ENCODE assay signal across 28 cellular contexts in genomic region chr20:22887796-22888195, GRCh38.
"Had no signal": no experiment of that assay in that cellular context is flagged by ENCODE, and none has a peak within 500 bp of the region (broad histone marks: within the 10 kb centered on the region; RNA-seq: fewer than 3 reads in every experiment).

No MANE protein-coding gene starts in this region.

- H3K4me3 Mint-ChIP-seq: stimulated activated effector memory CD8-positive, alpha-beta T cell treated with anti-CD3 and anti-CD28 coated beads, Interleukin-12 subunit alpha, Interleukin-12 subunit beta, amount 100 ng/mL, for 72 hours; stimulated activated memory B cell treated with anti-CD40 and anti-IgM and Interleukin-4, amounts not matched to agents 10 μg/mL and 1 μg/mL and 100 μg/mL, for 72 hours; stimulated activated naive B cell treated with anti-CD40 and anti-IgM and Interleukin-4, amounts not matched to agents 10 μg/mL and 1 μg/mL and 100 μg/mL, for 72 hours; stimulated activated naive CD8-positive, alpha-beta T cell treated with anti-CD3 and anti-CD28 coated beads, Interleukin-15, amount 100 ng/mL, for 72 hours; stimulated activated naive CD8-positive, alpha-beta T cell treated with anti-CD3 and anti-CD28 coated beads, Interleukin-15, Interleukin-2, amounts not matched to agents 100 ng/mL and 50 ng/mL, for 24 hours; type B pancreatic cell had no signal

- H3K36me3 Mint-ChIP-seq: stimulated activated effector memory CD8-positive, alpha-beta T cell treated with anti-CD3 and anti-CD28 coated beads, Interleukin-12 subunit alpha, Interleukin-12 subunit beta, amount 100 ng/mL, for 72 hours; stimulated activated memory B cell treated with anti-CD40 and anti-IgM and Interleukin-4, amounts not matched to agents 10 μg/mL and 1 μg/mL and 100 μg/mL, for 72 hours; stimulated activated naive B cell treated with anti-CD40 and anti-IgM and Interleukin-4, amounts not matched to agents 10 μg/mL and 1 μg/mL and 100 μg/mL, for 72 hours; type B pancreatic cell had no signal

- H3K27ac ChIP-seq: stomach, suprapubic skin, testis, thoracic aorta, thyroid gland, tibial artery, tibial nerve, transverse colon, upper lobe of left lung, upper lobe of right lung, uterus, vagina had no signal

- H3K4me1 ChIP-seq: stomach, suprapubic skin, testis, thyroid gland, tibial artery, tibial nerve, transverse colon, upper lobe of left lung, upper lobe of right lung, uterus, vagina had no signal

- ATAC-seq: stimulated activated effector memory CD8-positive, alpha-beta T cell treated with anti-CD3 and anti-CD28 coated beads, Interleukin-12 subunit alpha, Interleukin-12 subunit beta, amount 100 ng/mL, for 72 hours; stimulated activated memory B cell treated with anti-CD40 and anti-IgM and Interleukin-4, amounts not matched to agents 10 μg/mL and 1 μg/mL and 100 μg/mL, for 72 hours; stimulated activated naive B cell treated with anti-CD40 and anti-IgM and Interleukin-4, amounts not matched to agents 10 μg/mL and 1 μg/mL and 100 μg/mL, for 72 hours; stimulated activated naive CD8-positive, alpha-beta T cell treated with anti-CD3 and anti-CD28 coated beads, Interleukin-15, amount 100 ng/mL, for 72 hours; stimulated activated naive CD8-positive, alpha-beta T cell treated with anti-CD3 and anti-CD28 coated beads, Interleukin-15, Interleukin-2, amounts not matched to agents 100 U/mL and 50 U/mL, for 24 hours; upper lobe of right lung had no signal

- H3K27me3 ChIP-seq: suprapubic skin, testis, thyroid gland, tibial artery, tibial nerve, transverse colon, upper lobe of left lung, upper lobe of right lung, uterus, vagina had no signal

- H3K27ac Mint-ChIP-seq: stimulated activated effector memory CD8-positive, alpha-beta T cell treated with anti-CD3 and anti-CD28 coated beads, Interleukin-12 subunit alpha, Interleukin-12 subunit beta, amount 100 ng/mL, for 72 hours; stimulated activated memory B cell treated with anti-CD40 and anti-IgM and Interleukin-4, amounts not matched to agents 10 μg/mL and 1 μg/mL and 100 μg/mL, for 72 hours; stimulated activated naive B cell treated with anti-CD40 and anti-IgM and Interleukin-4, amounts not matched to agents 10 μg/mL and 1 μg/mL and 100 μg/mL, for 72 hours; stimulated activated naive CD8-positive, alpha-beta T cell treated with anti-CD3 and anti-CD28 coated beads, Interleukin-15, Interleukin-2, amounts not matched to agents 100 ng/mL and 50 ng/mL, for 24 hours; type B pancreatic cell had no signal

- H3K9me3 Mint-ChIP-seq: stimulated activated memory B cell treated with anti-CD40 and anti-IgM and Interleukin-4, amounts not matched to agents 10 μg/mL and 1 μg/mL and 100 μg/mL, for 72 hours; stimulated activated naive CD8-positive, alpha-beta T cell treated with anti-CD3 and anti-CD28 coated beads, Interleukin-15, Interleukin-2, amounts not matched to agents 100 ng/mL and 50 ng/mL, for 24 hours had no signal

- H3K4me3 ChIP-seq: stomach, suprapubic skin, testis, thoracic aorta, thyroid gland, tibial artery, tibial nerve, transverse colon, upper lobe of left lung, upper lobe of right lung, uterus, vagina had no signal

- DNase-seq: stimulated activated CD4-positive, alpha-beta T cell treated with anti-CD3 and anti-CD28 coated beads, Interleukin-2, amount 100 ng/mL, for 48 hours; stimulated activated CD4-positive, alpha-beta T cell treated with anti-CD3 and anti-CD28 coated beads, Interleukin-4, amount 100 ng/mL, for 1 hour; stimulated activated CD4-positive, alpha-beta T cell treated with anti-CD3 and anti-CD28 coated beads, Interleukin-4, amount 100 ng/mL, for 24 hours; stimulated activated CD4-positive, alpha-beta T cell treated with anti-CD3 and anti-CD28 coated beads, Interleukin-4, amount 100 ng/mL, for 4 hours; stimulated activated CD8-positive, alpha-beta memory T cell treated with anti-CD3 and anti-CD28 coated beads, Interleukin-4, amount 100 ng/mL, for 48 hours; stimulated activated naive B cell treated with anti-CD40 and anti-IgM and Interleukin-4, amounts not matched to agents 10 μg/mL and 1 μg/mL and 100 μg/mL, for 72 hours; stimulated activated naive CD4-positive, alpha-beta T cell; stimulated activated naive CD4-positive, alpha-beta T cell treated with Interleukin-2 at 50 U/mL for 16 hours; stimulated activated naive CD8-positive, alpha-beta T cell treated with anti-CD3 and anti-CD28 coated beads, Interleukin-15, amount 100 ng/mL, for 72 hours; stimulated activated naive CD8-positive, alpha-beta T cell treated with anti-CD3 and anti-CD28 coated beads, Interleukin-15, Interleukin-2, amounts not matched to agents 100 U/mL and 50 U/mL, for 24 hours; stomach; substantia nigra; testis; thyroid gland; tibial artery; transverse colon; trophoblast cell; upper lobe of left lung; upper lobe of right lung; uterus had no signal

- H3K9me3 ChIP-seq: stomach, testis, thyroid gland, transverse colon, upper lobe of left lung, upper lobe of right lung, uterus, vagina had no signal

- H3K4me1 Mint-ChIP-seq: stimulated activated effector memory CD8-positive, alpha-beta T cell treated with anti-CD3 and anti-CD28 coated beads, Interleukin-12 subunit alpha, Interleukin-12 subunit beta, amount 100 ng/mL, for 72 hours; stimulated activated memory B cell treated with anti-CD40 and anti-IgM and Interleukin-4, amounts not matched to agents 10 μg/mL and 1 μg/mL and 100 μg/mL, for 72 hours; stimulated activated naive B cell treated with anti-CD40 and anti-IgM and Interleukin-4, amounts not matched to agents 10 μg/mL and 1 μg/mL and 100 μg/mL, for 72 hours; stimulated activated naive CD8-positive, alpha-beta T cell treated with anti-CD3 and anti-CD28 coated beads, Interleukin-15, amount 100 ng/mL, for 72 hours had no signal

- H3K36me3 ChIP-seq: stomach, suprapubic skin, thoracic aorta, thyroid gland, tibial artery, tibial nerve, transverse colon, upper lobe of left lung, upper lobe of right lung, uterus, vagina had no signal

- H3K27me3 Mint-ChIP-seq: stimulated activated memory B cell treated with anti-CD40 and anti-IgM and Interleukin-4, amounts not matched to agents 10 μg/mL and 1 μg/mL and 100 μg/mL, for 72 hours; stimulated activated naive CD8-positive, alpha-beta T cell treated with anti-CD3 and anti-CD28 coated beads, Interleukin-15, Interleukin-2, amounts not matched to agents 100 ng/mL and 50 ng/mL, for 24 hours had no signal
